Comparison of ENCODE assay signal across 24 cellular contexts in the genomic region with DNA sequence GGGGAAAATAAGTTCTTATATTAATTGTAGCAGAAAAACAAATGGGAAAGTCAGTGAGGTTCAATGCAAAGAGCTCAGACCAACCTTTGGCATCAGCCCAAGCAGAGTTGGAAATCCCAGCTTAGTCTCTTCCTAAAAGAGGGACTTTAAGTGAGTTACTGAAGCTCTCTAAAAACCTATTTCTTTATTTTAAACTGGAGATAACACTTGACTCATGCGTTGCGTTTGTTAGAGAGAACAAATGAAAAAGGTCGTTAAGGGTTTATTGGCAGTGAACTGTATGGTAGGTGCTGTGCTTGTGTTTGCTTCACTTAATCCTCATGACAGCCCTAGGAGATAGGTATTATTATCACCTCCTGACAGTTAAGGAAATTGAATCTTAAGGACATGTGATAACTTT.
A peak's percentile ranks its signal among the peaks of the same experiment; 100 is the strongest.
DNase-seq lines count a peak whose midpoint lies in the region; ATAC-seq lines count a peak whose summit lies in the region.
"Had no signal": no experiment of that assay in that cellular context is flagged by ENCODE, and none has a peak within 500 bp of the region (broad histone marks: within the 10 kb centered on the region; RNA-seq: fewer than 3 reads in every experiment).

No MANE protein-coding gene starts in this region.

- H3K27me3 ChIP-seq in right cardiac atrium (ENCODE audit: control insufficient read depth, insufficient read depth) = no peaks in the 10 kb centered on the region
- H3K27me3 ChIP-seq: right atrium auricular region, upper lobe of right lung had no signal

- H3K27ac ChIP-seq in right cardiac atrium (ENCODE audit: low read length) = no peak overlapping the region
- H3K27ac ChIP-seq: C4-2B, epithelial cell of prostate, right atrium auricular region, SK-N-MC, upper lobe of right lung had no signal

- DNase-seq in Right ventricle myocardium superior (no peak), right cardiac atrium (no peak), NCI-H345 treated with DMSO at 0.1 percent for 48 hours (lab: John Stamatoyannopoulos, UW; ENCODE audit: unreplicated experiment) (peak; percentile 73), left kidney (ENCODE audit: low read depth, low spot score) (peak; percentile 21), COR-L47 (lab: John Stamatoyannopoulos, UW) (no peak)
- DNase-seq in stimulated activated CD4-positive, alpha-beta T cell treated with anti-CD3 and anti-CD28 coated beads, Interleukin-4, amount 100 ng/mL, for 4 hours = no peak
- no peak for DNase-seq in activated CD4-positive, alpha-beta T cell treated with anti-CD3 and anti-CD28 coated beads for 4 hours
- DNase-seq: activated CD4-positive, alpha-beta T cell treated with anti-CD3 and anti-CD28 coated beads, Interleukin-2, amount 50 U/mL, for 1 hour; activated CD8-positive, alpha-beta memory T cell treated with anti-CD3 and anti-CD28 coated beads, Interleukin-2, amount 50 U/mL, for 4 hours; activated naive CD8-positive, alpha-beta T cell treated with anti-CD3 and anti-CD28 coated beads, Interleukin-2, amount 10 ng/mL, durations not matched to agents 7 days and 5 days; foreskin melanocyte; islet precursor cell; MM.1S; NCI-H1694; NCI-H226; NK-92 treated with Interleukin-12 subunit alpha and Interleukin-12 subunit beta, amount 100 ng/mL, for 24 hours; stimulated activated CD4-positive, alpha-beta T cell treated with anti-CD3 and anti-CD28 coated beads, Interleukin-12 subunit alpha, Interleukin-12 subunit beta, amount 100 ng/mL, for 4 hours; T-helper 17 cell; upper lobe of right lung had no signal

- no peak overlapping the region for H3K4me3 ChIP-seq in right cardiac atrium (ENCODE audit: low read length)
- H3K4me3 ChIP-seq: K562, right atrium auricular region, SK-N-MC, upper lobe of right lung had no signal

- ATAC-seq in Right ventricle myocardium superior (ENCODE audit: poor library complexity) (peak; percentile 52), right cardiac atrium (no peak)
- ATAC-seq: K562, T-helper 17 cell, upper lobe of right lung had no signal

- WGBS in right cardiac atrium = 56% methylated on average over 3 of the region's 3 CpGs

- H3K9me3 ChIP-seq in right cardiac atrium (ENCODE audit: control insufficient read depth, low read length) = no peaks in the 10 kb centered on the region
- H3K9me3 ChIP-seq: right atrium auricular region, upper lobe of right lung had no signal

- intact Hi-C loops in Right ventricle myocardium superior (cut with DNase I) (no loop called here), right cardiac atrium (cut with DNase I) (no loop called here)

- no peaks in the 10 kb centered on the region for H3K4me1 ChIP-seq in right cardiac atrium (ENCODE audit: control insufficient read depth, insufficient read depth, low read length)

Comparison
In these comparisons a context has a peak if more than half of its experiments do, and no peak if none do; other contexts are left out.
1. DNase-seq: peak in NCI-H345 treated with DMSO at 0.1 percent for 48 hours (single experiment) and left kidney (single experiment); none in Right ventricle myocardium superior (single experiment), right cardiac atrium (0 of 3), COR-L47 (single experiment), stimulated activated CD4-positive, alpha-beta T cell treated with anti-CD3 and anti-CD28 coated beads, Interleukin-4, amount 100 ng/mL, for 4 hours (0 of 2) and activated CD4-positive, alpha-beta T cell treated with anti-CD3 and anti-CD28 coated beads for 4 hours (0 of 2).